1 cellular context compared by ENCODE assay signal in the genomic region with DNA sequence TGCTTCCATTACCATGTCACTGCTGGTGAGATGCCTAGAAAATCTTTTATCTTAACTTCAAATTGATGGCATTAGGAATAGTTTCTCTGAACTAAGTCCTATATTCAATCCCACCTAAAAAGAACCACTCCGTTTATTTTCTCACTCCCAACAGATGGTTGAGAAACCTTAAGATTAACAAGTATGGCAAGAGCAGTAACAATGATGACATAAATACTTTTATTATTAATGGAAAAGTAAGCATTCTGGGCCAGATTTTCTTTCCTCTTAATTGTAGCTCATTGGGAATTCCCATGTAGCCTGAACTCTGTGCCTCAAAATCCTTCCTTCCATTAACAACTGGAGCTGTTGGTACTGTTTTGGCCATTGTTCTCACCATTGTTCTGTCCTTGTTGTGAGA.
TF ChIP-seq lines count a peak whose summit lies in the region.

No MANE protein-coding gene starts in this region.

TF ChIP-seq in WTC11, 78 proteins besides CTCF, POLR2A, EP300 and RAD21 (continued from another document):
- TF ChIP-seq, protein P1, sequence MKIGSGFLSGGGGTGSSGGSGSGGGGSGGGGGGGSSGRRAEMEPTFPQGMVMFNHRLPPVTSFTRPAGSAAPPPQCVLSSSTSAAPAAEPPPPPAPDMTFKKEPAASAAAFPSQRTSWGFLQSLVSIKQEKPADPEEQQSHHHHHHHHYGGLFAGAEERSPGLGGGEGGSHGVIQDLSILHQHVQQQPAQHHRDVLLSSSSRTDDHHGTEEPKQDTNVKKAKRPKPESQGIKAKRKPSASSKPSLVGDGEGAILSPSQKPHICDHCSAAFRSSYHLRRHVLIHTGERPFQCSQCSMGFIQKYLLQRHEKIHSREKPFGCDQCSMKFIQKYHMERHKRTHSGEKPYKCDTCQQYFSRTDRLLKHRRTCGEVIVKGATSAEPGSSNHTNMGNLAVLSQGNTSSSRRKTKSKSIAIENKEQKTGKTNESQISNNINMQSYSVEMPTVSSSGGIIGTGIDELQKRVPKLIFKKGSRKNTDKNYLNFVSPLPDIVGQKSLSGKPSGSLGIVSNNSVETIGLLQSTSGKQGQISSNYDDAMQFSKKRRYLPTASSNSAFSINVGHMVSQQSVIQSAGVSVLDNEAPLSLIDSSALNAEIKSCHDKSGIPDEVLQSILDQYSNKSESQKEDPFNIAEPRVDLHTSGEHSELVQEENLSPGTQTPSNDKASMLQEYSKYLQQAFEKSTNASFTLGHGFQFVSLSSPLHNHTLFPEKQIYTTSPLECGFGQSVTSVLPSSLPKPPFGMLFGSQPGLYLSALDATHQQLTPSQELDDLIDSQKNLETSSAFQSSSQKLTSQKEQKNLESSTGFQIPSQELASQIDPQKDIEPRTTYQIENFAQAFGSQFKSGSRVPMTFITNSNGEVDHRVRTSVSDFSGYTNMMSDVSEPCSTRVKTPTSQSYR (CRISPR knock-in tag; IDR thresholded peaks at IDR 0.05): no peak
- TF ChIP-seq, protein P2, sequence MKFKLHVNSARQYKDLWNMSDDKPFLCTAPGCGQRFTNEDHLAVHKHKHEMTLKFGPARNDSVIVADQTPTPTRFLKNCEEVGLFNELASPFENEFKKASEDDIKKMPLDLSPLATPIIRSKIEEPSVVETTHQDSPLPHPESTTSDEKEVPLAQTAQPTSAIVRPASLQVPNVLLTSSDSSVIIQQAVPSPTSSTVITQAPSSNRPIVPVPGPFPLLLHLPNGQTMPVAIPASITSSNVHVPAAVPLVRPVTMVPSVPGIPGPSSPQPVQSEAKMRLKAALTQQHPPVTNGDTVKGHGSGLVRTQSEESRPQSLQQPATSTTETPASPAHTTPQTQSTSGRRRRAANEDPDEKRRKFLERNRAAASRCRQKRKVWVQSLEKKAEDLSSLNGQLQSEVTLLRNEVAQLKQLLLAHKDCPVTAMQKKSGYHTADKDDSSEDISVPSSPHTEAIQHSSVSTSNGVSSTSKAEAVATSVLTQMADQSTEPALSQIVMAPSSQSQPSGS (CRISPR knock-in tag; IDR thresholded peaks at IDR 0.05; ENCODE audit: borderline replicate concordance, low read depth): no peak
- no peak for TF ChIP-seq SP1 (CRISPR knock-in tag; conservative IDR thresholded peaks at IDR 0.05)
- TF ChIP-seq NR2C2 (CRISPR knock-in tag; IDR thresholded peaks at IDR 0.05): no peak
- no peak for TF ChIP-seq NFYB (CRISPR knock-in tag; conservative IDR thresholded peaks at IDR 0.05; ENCODE audit: low read depth)
- TF ChIP-seq FOXK1 (CRISPR knock-in tag; IDR thresholded peaks at IDR 0.05): no peak
- no peak for TF ChIP-seq GABPB1 (CRISPR knock-in tag; IDR thresholded peaks at IDR 0.05)
- TF ChIP-seq MYBL2 (CRISPR knock-in tag; IDR thresholded peaks at IDR 0.05): no peak
- TF ChIP-seq, protein P3, sequence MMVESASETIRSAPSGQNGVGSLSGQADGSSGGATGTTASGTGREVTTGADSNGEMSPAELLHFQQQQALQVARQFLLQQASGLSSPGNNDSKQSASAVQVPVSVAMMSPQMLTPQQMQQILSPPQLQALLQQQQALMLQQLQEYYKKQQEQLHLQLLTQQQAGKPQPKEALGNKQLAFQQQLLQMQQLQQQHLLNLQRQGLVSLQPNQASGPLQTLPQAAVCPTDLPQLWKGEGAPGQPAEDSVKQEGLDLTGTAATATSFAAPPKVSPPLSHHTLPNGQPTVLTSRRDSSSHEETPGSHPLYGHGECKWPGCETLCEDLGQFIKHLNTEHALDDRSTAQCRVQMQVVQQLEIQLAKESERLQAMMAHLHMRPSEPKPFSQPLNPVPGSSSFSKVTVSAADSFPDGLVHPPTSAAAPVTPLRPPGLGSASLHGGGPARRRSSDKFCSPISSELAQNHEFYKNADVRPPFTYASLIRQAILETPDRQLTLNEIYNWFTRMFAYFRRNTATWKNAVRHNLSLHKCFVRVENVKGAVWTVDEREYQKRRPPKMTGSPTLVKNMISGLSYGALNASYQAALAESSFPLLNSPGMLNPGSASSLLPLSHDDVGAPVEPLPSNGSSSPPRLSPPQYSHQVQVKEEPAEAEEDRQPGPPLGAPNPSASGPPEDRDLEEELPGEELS (CRISPR knock-in tag; IDR thresholded peaks at IDR 0.05): no peak
- no peak for TF ChIP-seq ZNF671 (CRISPR knock-in tag; IDR thresholded peaks at IDR 0.05)
- TF ChIP-seq ZNF396 (CRISPR knock-in tag; IDR thresholded peaks at IDR 0.05; ENCODE audit: borderline replicate concordance): no peak
